Comparison of ENCODE assay signal across 8 cellular contexts in genomic region chr10:31927597-31928530, GRCh38. TPM values are rescaled to one million over a fixed set of nuclear protein-coding genes. Genes with fewer than 3 reads are reported as not detected.
DNase-seq lines count a peak whose midpoint lies in the region; ATAC-seq and TF ChIP-seq lines count a peak whose summit lies in the region.

No MANE protein-coding gene starts in this region.

- ATAC-seq in GM18861 (IDR thresholded peaks at IDR 0.05; ENCODE audit: unreplicated experiment) (peak; percentile 16), HG03095 (IDR thresholded peaks at IDR 0.05; ENCODE audit: unreplicated experiment) (peak; percentile 17), memory B cell (ENCODE audit: low read depth) (peak; percentile 48)
- ATAC-seq in activated CD8-positive, alpha-beta T cell treated with anti-CD3 and anti-CD28 coated beads, Interleukin-2, amount 10 ng/mL, durations not matched to agents 7 days and 5 days: peak; percentile 59

- DNase-seq in AG04449 (ENCODE audit: low read depth, low spot score) (no peak), NCI-H748 treated with DMSO at 0.1 percent for 48 hours (lab: John Stamatoyannopoulos, UW) (peak; percentile 16), memory B cell (ENCODE audit: low spot score in 2 of 2) (peak; percentile 20 to 44)
- peak; percentile 59 for DNase-seq in activated CD8-positive, alpha-beta T cell treated with anti-CD3 and anti-CD28 coated beads, Interleukin-2, amount 10 ng/mL, durations not matched to agents 7 days and 5 days
- DNase-seq in stimulated activated CD8-positive, alpha-beta memory T cell treated with anti-CD3 and anti-CD28 coated beads, Interleukin-4, amount 100 ng/mL, for 48 hours: peak; percentile 52

- H3K27ac Mint-ChIP-seq in activated CD8-positive, alpha-beta T cell treated with anti-CD3 and anti-CD28 coated beads, Interleukin-2, amount 10 ng/mL, durations not matched to agents 7 days and 5 days: peak overlapping the region; percentile 71
- peak overlapping the region; percentile 93 for H3K27ac Mint-ChIP-seq in memory B cell

- H3K36me3 Mint-ChIP-seq in activated CD8-positive, alpha-beta T cell treated with anti-CD3 and anti-CD28 coated beads, Interleukin-2, amount 10 ng/mL, durations not matched to agents 7 days and 5 days (ENCODE audit: low read depth): no peaks in the 10 kb centered on the region
- no peaks in the 10 kb centered on the region for H3K36me3 Mint-ChIP-seq in memory B cell

- H3K36me3 ChIP-seq in endocrine pancreas (ENCODE audit: control insufficient read depth, insufficient read depth, low read length): no peaks in the 10 kb centered on the region

- TF ChIP-seq CTCF in AG04449 (IDR thresholded peaks at IDR 0.05; ENCODE audit: insufficient read depth, low read length, missing control alignments): peak; percentile 57

- H3K9me3 Mint-ChIP-seq in activated CD8-positive, alpha-beta T cell treated with anti-CD3 and anti-CD28 coated beads, Interleukin-2, amount 10 ng/mL, durations not matched to agents 7 days and 5 days (ENCODE audit: insufficient read depth): no peaks in the 10 kb centered on the region
- no peaks in the 10 kb centered on the region for H3K9me3 Mint-ChIP-seq in memory B cell

- H3K4me1 ChIP-seq in endocrine pancreas (ENCODE audit: control insufficient read depth, insufficient read depth, low read length): peaks cover 6% of the 10 kb centered on the region

- CTCF ChIA-PET in AG04449 (lab: Yijun Ruan, JAX): interaction anchor here (0.6 to 1.8 kb wide), 3 partner anchors 65 to 369 kb away, joined by 3 to 5 read pairs (median 4); no protein-coding TSS in a partner anchor
- CTCF ChIA-PET in activated CD8-positive, alpha-beta T cell treated with anti-CD3 and anti-CD28 coated beads, Interleukin-2, amount 10 ng/mL, durations not matched to agents 7 days and 5 days (lab: Charles Lee): interaction anchor here (1.1 to 2.0 kb wide), 3 partner anchors 9 to 66 kb away, joined by 4 to 8 read pairs (median 7); no protein-coding TSS in a partner anchor

- H3K4me1 Mint-ChIP-seq in activated CD8-positive, alpha-beta T cell treated with anti-CD3 and anti-CD28 coated beads, Interleukin-2, amount 10 ng/mL, durations not matched to agents 7 days and 5 days (ENCODE audit: low read depth): peaks cover 58% of the 10 kb centered on the region
- peaks cover 32% of the 10 kb centered on the region for H3K4me1 Mint-ChIP-seq in memory B cell

- POLR2A ChIA-PET in AG04449 (lab: Yijun Ruan, JAX): interaction anchor here (0.7 to 1.1 kb wide), 3 partner anchors 15 to 90 kb away, joined by 3 to 6 read pairs (median 4); no protein-coding TSS in a partner anchor
- POLR2A ChIA-PET in activated CD8-positive, alpha-beta T cell treated with anti-CD3 and anti-CD28 coated beads, Interleukin-2, amount 10 ng/mL, durations not matched to agents 7 days and 5 days (lab: Charles Lee): no interaction called here

- H3K9ac ChIP-seq in endocrine pancreas (ENCODE audit: control insufficient read depth, insufficient read depth, low read length): peak overlapping the region; percentile 82

- no peaks in the 10 kb centered on the region for H3K27me3 ChIP-seq in endocrine pancreas (ENCODE audit: control insufficient read depth, insufficient read depth, low read length)

- peak overlapping the region; percentile 85 for H3K4me3 Mint-ChIP-seq in activated CD8-positive, alpha-beta T cell treated with anti-CD3 and anti-CD28 coated beads, Interleukin-2, amount 10 ng/mL, durations not matched to agents 7 days and 5 days
- H3K4me3 Mint-ChIP-seq in memory B cell: peak overlapping the region; percentile 96

- peak overlapping the region; percentile 75 for H3K4me3 ChIP-seq in AG04449 (ENCODE audit: low read depth, low read length)
- H3K4me3 ChIP-seq in endocrine pancreas (ENCODE audit: control insufficient read depth, insufficient read depth, low read length): peak overlapping the region; percentile 96

- H3K9me3 ChIP-seq in endocrine pancreas (ENCODE audit: control insufficient read depth, low read length): no peaks in the 10 kb centered on the region

- peaks cover 4% of the 10 kb centered on the region for H3K27me3 Mint-ChIP-seq in activated CD8-positive, alpha-beta T cell treated with anti-CD3 and anti-CD28 coated beads, Interleukin-2, amount 10 ng/mL, durations not matched to agents 7 days and 5 days (ENCODE audit: low read depth)
- H3K27me3 Mint-ChIP-seq in memory B cell: no peaks in the 10 kb centered on the region

RNA-seq across cellular contexts. Expression of gene ARHGAP12, which starts 0.8 kb away (rescaled TPM):
- 1 to 10 TPM; 4.9 to 5.5 TPM for total RNA-seq in activated CD8-positive, alpha-beta T cell treated with anti-CD3 and anti-CD28 coated beads, Interleukin-2, amount 10 ng/mL, durations not matched to agents 7 days and 5 days
